ENCODE assay signal across 6 cellular contexts in the genomic region with DNA sequence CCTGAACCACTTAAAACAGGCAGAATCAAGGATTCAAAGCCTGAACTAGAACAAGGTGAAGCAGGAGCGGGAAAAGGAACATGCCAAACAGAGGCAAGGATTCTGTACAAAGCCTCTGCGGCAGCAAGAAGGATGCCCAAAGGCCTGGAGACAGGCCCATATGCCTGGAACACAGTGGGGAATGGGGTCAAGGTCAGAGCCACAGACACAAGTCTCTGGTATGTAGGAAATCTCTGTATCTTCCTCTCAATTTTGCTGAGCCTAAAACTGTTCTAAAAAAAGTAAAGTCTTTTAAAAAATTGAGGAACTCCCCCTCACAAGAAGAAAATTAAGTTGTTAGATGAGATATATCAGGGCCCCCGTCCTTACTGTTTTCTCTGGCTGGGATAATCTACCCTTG.
"Had no signal": no experiment of that assay in that cellular context is flagged by ENCODE, and none has a peak within 500 bp of the region (broad histone marks: within the 10 kb centered on the region; RNA-seq: fewer than 3 reads in every experiment).

No MANE protein-coding gene starts in this region.

- DNase-seq: IMR-90, KBM-7, KG1 had no signal

- H3K27ac ChIP-seq: HL-60 had no signal

- H3K4me3 ChIP-seq: K562 had no signal

- ATAC-seq: HepG2, K562 had no signal
